Comparison of ENCODE assay signal across 21 cellular contexts in genomic region chr7:51027256-51028127, GRCh38.
"Had no signal": no experiment of that assay in that cellular context is flagged by ENCODE, and none has a peak within 500 bp of the region (broad histone marks: within the 10 kb centered on the region; RNA-seq: fewer than 3 reads in every experiment).

No MANE protein-coding gene starts in this region.

- H3K9me3 Mint-ChIP-seq: activated naive CD4-positive, alpha-beta T cell treated with anti-CD3 and anti-CD28 coated beads, Interleukin-2, amount 50 U/mL, for 72 hours; activated T-helper 1 cell treated with anti-CD3 and anti-CD28 coated beads, Interleukin-12 subunit alpha, Interleukin-12 subunit beta, Interleukin-2, Interleukin-4 antibody, amounts not matched to agents 30 ng/mL and 10 ng/mL and 1 ng/mL, durations not matched to agents 14 hours and 24 hours and 36 hours; nephron progenitor cell had no signal

- H3K27ac ChIP-seq: SK-N-MC had no signal

- H3K27ac Mint-ChIP-seq: activated T-helper 1 cell treated with anti-CD3 and anti-CD28 coated beads, Interleukin-12 subunit alpha, Interleukin-12 subunit beta, Interleukin-2, Interleukin-4 antibody, amounts not matched to agents 30 ng/mL and 10 ng/mL and 1 ng/mL, durations not matched to agents 14 hours and 24 hours and 36 hours; nephron progenitor cell; T-helper 17 cell had no signal

- H3K9me3 ChIP-seq: mucosa of descending colon had no signal

- H3K4me3 ChIP-seq: mucosa of descending colon, SK-N-MC had no signal

- H3K4me1 Mint-ChIP-seq: T-helper 17 cell had no signal

- DNase-seq: activated CD4-positive, alpha-beta T cell treated with anti-CD3 and anti-CD28 coated beads for 4 hours; activated CD4-positive, alpha-beta T cell treated with anti-CD3 and anti-CD28 coated beads, Interleukin-2, amount 50 U/mL, for 48 hours; activated CD4-positive, CD25-positive, alpha-beta regulatory T cell; activated gamma-delta T cell treated with Interleukin-2 at 50 U/mL for 16 hours; cerebellar nuclear complex; effector memory CD4-positive, alpha-beta T cell; foreskin melanocyte; glutamatergic neuron; hypothalamus; mesendoderm; mucosa of descending colon; nephron progenitor cell; occipital lobe; stimulated activated CD4-positive, alpha-beta T cell treated with anti-CD3 and anti-CD28 coated beads, Interleukin-4, amount 100 ng/mL, for 1 hour; stimulated activated naive CD4-positive, alpha-beta T cell; SW 1271; T-helper 17 cell had no signal

- ATAC-seq: activated naive CD4-positive, alpha-beta T cell treated with anti-CD3 and anti-CD28 coated beads, Interleukin-2, amount 50 U/mL, for 72 hours; esophagus mucosa; mucosa of descending colon; T-helper 17 cell had no signal

- H3K4me3 Mint-ChIP-seq: activated T-helper 1 cell treated with anti-CD3 and anti-CD28 coated beads, Interleukin-12 subunit alpha, Interleukin-12 subunit beta, Interleukin-2, Interleukin-4 antibody, amounts not matched to agents 30 ng/mL and 10 ng/mL and 1 ng/mL, durations not matched to agents 14 hours and 24 hours and 36 hours; nephron progenitor cell; T-helper 17 cell had no signal
